ENCODE assay signal across 38 cellular contexts in genomic region chr1:182062223-182062622, GRCh38. TPM values are rescaled to one million over a fixed set of nuclear protein-coding genes. Genes with fewer than 3 reads are reported as not detected.
"Had no signal": no experiment of that assay in that cellular context is flagged by ENCODE, and none has a peak within 500 bp of the region (broad histone marks: within the 10 kb centered on the region; RNA-seq: fewer than 3 reads in every experiment).

No MANE protein-coding gene starts in this region.

- H3K27ac ChIP-seq: adrenal gland, ascending aorta, body of pancreas, brain microvascular endothelial cell, breast epithelium, cardiac muscle cell had no signal

- ATAC-seq: activated naive CD4-positive, alpha-beta T cell treated with anti-CD3 and anti-CD28 coated beads, Interleukin-2, amount 50 U/mL, for 72 hours; activated naive CD8-positive, alpha-beta T cell treated with anti-CD3 and anti-CD28 coated beads, Interleukin-2, amount 50 U/mL, for 24 hours; activated T-cell treated with anti-CD3 and anti-CD28 coated beads, Interleukin-2, amount 50 U/mL, for 4 hours; activated T-cell treated with anti-CD3 and anti-CD28 coated beads, Interleukin-2, amount 50 U/mL, for 72 hours; activated T-helper 17 cell treated with anti-CD3 and anti-CD28 coated beads, Interleukin-2, amount 50 U/mL, for 72 hours; body of pancreas had no signal

- H3K36me3 ChIP-seq: adrenal gland, ascending aorta, brain microvascular endothelial cell, breast epithelium, cardiac muscle cell had no signal

- DNase-seq: activated effector memory CD4-positive, alpha-beta T cell treated with anti-CD3 and anti-CD28 coated beads, Interleukin-2, amount 50 U/mL, for 16 hours; activated effector memory CD4-positive, alpha-beta T cell treated with Interleukin-2 at 50 U/mL for 16 hours; activated gamma-delta T cell; activated gamma-delta T cell treated with Interleukin-2 at 50 U/mL for 16 hours; activated naive CD4-positive, alpha-beta T cell; activated naive CD4-positive, alpha-beta T cell treated with anti-CD3 and anti-CD28 coated beads for 36 hours; activated naive CD4-positive, alpha-beta T cell treated with anti-CD3 and anti-CD28 coated beads, Interleukin-2, amount 10 ng/mL, durations not matched to agents 7 days and 5 days; activated naive CD4-positive, alpha-beta T cell treated with anti-CD3 and anti-CD28 coated beads, Interleukin-2, amount 50 U/mL, for 16 hours; activated naive CD4-positive, alpha-beta T cell treated with Interleukin-2 at 50 U/mL for 16 hours; activated naive CD8-positive, alpha-beta T cell treated with anti-CD3 and anti-CD28 coated beads for 36 hours; activated naive CD8-positive, alpha-beta T cell treated with anti-CD3 and anti-CD28 coated beads, Interleukin-2, amount 10 ng/mL, durations not matched to agents 7 days and 5 days; activated naive CD8-positive, alpha-beta T cell treated with anti-CD3 and anti-CD28 coated beads, Interleukin-2, amount 50 U/mL, for 24 hours; activated T-cell treated with anti-CD3 and anti-CD28 coated beads, Interleukin-2, amount 50 U/mL, for 1 hour; activated T-cell treated with anti-CD3 and anti-CD28 coated beads, Interleukin-2, amount 50 U/mL, for 24 hours; activated T-cell treated with anti-CD3 and anti-CD28 coated beads, Interleukin-2, amount 50 U/mL, for 4 hours; activated T-cell treated with anti-CD3 and anti-CD28 coated beads, Interleukin-2, amount 50 U/mL, for 48 hours; activated T-cell treated with anti-CD3 and anti-CD28 coated beads, Interleukin-2, amount 50 U/mL, for 72 hours; adrenal gland; amniotic stem cell; amygdala; anterior cingulate cortex; aorta; body of pancreas; brain microvascular endothelial cell; caudate nucleus; central memory CD4-positive, alpha-beta T cell; cerebellar nuclear complex had no signal

- H3K27me3 ChIP-seq: ascending aorta, body of pancreas, brain microvascular endothelial cell, breast epithelium had no signal

- H3K4me1 ChIP-seq: adrenal gland, ascending aorta, body of pancreas, breast epithelium had no signal

- H3K9me3 ChIP-seq: adrenal gland, ascending aorta, body of pancreas, breast epithelium had no signal

- H3K4me3 ChIP-seq: adrenal gland, ascending aorta, body of pancreas, cardiac muscle cell had no signal

- FAIRE-seq: astrocyte, bronchial epithelial cell had no signal

RNA-seq across cellular contexts. Expression of gene ZNF648, which starts 0.7 kb away (rescaled TPM):
- total RNA-seq: activated naive CD4-positive, alpha-beta T cell treated with anti-CD3 and anti-CD28 coated beads for 36 hours; activated naive CD8-positive, alpha-beta T cell treated with anti-CD3 and anti-CD28 coated beads for 36 hours; activated naive CD8-positive, alpha-beta T cell treated with anti-CD3 and anti-CD28 coated beads, Interleukin-2, amount 10 ng/mL, durations not matched to agents 7 days and 5 days; activated T-cell treated with anti-CD3 and anti-CD28 coated beads, Interleukin-2, amount 50 U/mL, for 4 hours; activated T-helper 1 cell treated with anti-CD3 and anti-CD28 coated beads, Interleukin-12 subunit alpha, Interleukin-12 subunit beta, Interleukin-2, Interleukin-4 antibody, amounts not matched to agents 30 ng/mL and 10 ng/mL and 1 ng/mL, durations not matched to agents 14 hours and 24 hours and 36 hours; activated T-helper 2 cell treated with anti-CD3 and anti-CD28 coated beads, Interferon-gamma antibody, Interleukin-2, Interleukin-4, amounts not matched to agents 10 μg/mL and 5 μg/mL and 100 μg/mL, durations not matched to agents 14 hours and 24 hours and 36 hours; aorta; ascending aorta; astrocyte; bronchial epithelial cell; cardiac septum; chondrocyte had no signal
- polyA plus RNA-seq: adrenal gland, aorta, cardiac muscle cell had no signal
